Comparison of ENCODE assay signal across 8 cellular contexts in genomic region chr5:173144200-173145176, GRCh38. TPM values are rescaled to one million over a fixed set of nuclear protein-coding genes. Genes with fewer than 3 reads are reported as not detected.
DNase-seq lines count a peak whose midpoint lies in the region; ATAC-seq lines count a peak whose summit lies in the region.

BNIP1 (plus strand) TSS chr5:173144531; CDS start chr5:173144546, 15 bp downstream.

- DNase-seq in COR-L47 (lab: John Stamatoyannopoulos, UW) = peak; percentile 97
- peak; percentile 94 for DNase-seq in HT1080 (ENCODE audit: low read depth)
- DNase-seq in NOMO-1 (lab: John Stamatoyannopoulos, UW; ENCODE audit: unreplicated experiment in 2 of 2) = peak; percentile 83 to 90
- peak; percentile 91 to 97 (median 91) for DNase-seq in effector memory CD4-positive, alpha-beta T cell
- peak; percentile 96 to 97 for DNase-seq in lung microvascular endothelial cell (ENCODE audit: low read depth in 2 of 2)
- peak; percentile 90 to 96 (median 96) for DNase-seq in stimulated activated CD4-positive, alpha-beta T cell treated with anti-CD3 and anti-CD28 coated beads, TNF-alpha, amount 100 ng/mL, for 48 hours (ENCODE audit: low read depth in 3 of 3)

- peaks cover 16% of the 10 kb centered on the region for H3K36me3 ChIP-seq in effector memory CD4-positive, alpha-beta T cell (ENCODE audit: control insufficient read depth, insufficient read depth, low read length)

- CTCF ChIA-PET in activated CD8-positive, alpha-beta memory T cell treated with anti-CD3 and anti-CD28 coated beads for 36 hours (lab: Charles Lee) = interaction anchor here (0.6 to 1.8 kb wide), 13 partner anchors 9 to 433 kb away, joined by 3 to 13 read pairs (median 4); partner anchors contain the start of genes ATP6V0E1 and RPL26L1

- H3K27ac ChIP-seq in effector memory CD4-positive, alpha-beta T cell (ENCODE audit: insufficient read depth, low read length, poor library complexity, severe bottlenecking) = peak within 1 kb of the TSS; percentile 98

- POLR2A ChIA-PET in activated CD8-positive, alpha-beta memory T cell treated with anti-CD3 and anti-CD28 coated beads for 36 hours (lab: Charles Lee) = interaction anchor here (0.5 to 2.3 kb wide), 5 partner anchors 87 to 397 kb away, joined by 3 to 18 read pairs (median 5); partner anchors contain the start of genes ATP6V0E1 and RPL26L1

- H3K4me3 ChIP-seq in effector memory CD4-positive, alpha-beta T cell (ENCODE audit: insufficient read depth, low read depth, low read length, poor library complexity, severe bottlenecking) = peak within 1 kb of the TSS; percentile 100

- ATAC-seq in GM21360 (IDR thresholded peaks at IDR 0.05; ENCODE audit: unreplicated experiment) = peak; percentile 90

- H3K27me3 ChIP-seq in effector memory CD4-positive, alpha-beta T cell (replicated peaks; ENCODE audit: control insufficient read depth, insufficient read depth, low read length, poor library complexity, severe bottlenecking) = no peaks in the 10 kb centered on the region

- H3K9me3 ChIP-seq in effector memory CD4-positive, alpha-beta T cell (ENCODE audit: control insufficient read depth, low read length) = no peaks in the 10 kb centered on the region

- peaks cover 6% of the 10 kb centered on the region for H3K4me1 ChIP-seq in effector memory CD4-positive, alpha-beta T cell (ENCODE audit: control insufficient read depth, insufficient read depth, low read length, poor library complexity, severe bottlenecking)

RNA-seq across cellular contexts. Expression of gene BNIP1, which starts in this region (rescaled TPM):
- 39.7 and 45.4 TPM in 2 replicates for total RNA-seq in HT1080 (2014; rRNA removed; shearing (Covaris generic))
- polyA plus RNA-seq in HT1080 (2015; cell fraction: cytosol; rRNA removed) = 23.0 and 25.8 TPM in 2 replicates
- polyA plus RNA-seq in HT1080 (2015; cell fraction: nucleus; rRNA removed) = 19.8 and 21.7 TPM in 2 replicates
- 10 to 100 TPM; 23.2 to 24.7 TPM for total RNA-seq in activated CD8-positive, alpha-beta memory T cell treated with anti-CD3 and anti-CD28 coated beads for 36 hours
- 11.6 and 15.9 TPM in 2 replicates for total RNA-seq in lung microvascular endothelial cell

Comparison
In these comparisons a context has a peak if more than half of its experiments do, and no peak if none do; other contexts are left out.
1. Peak in every context shown above with its lines: DNase-seq, ATAC-seq, H3K4me3 ChIP-seq and H3K27ac ChIP-seq.